9 cellular contexts compared by ENCODE assay signal in genomic region chr13:60230593-60230992, GRCh38.
A peak's percentile ranks its signal among the peaks of the same experiment; 100 is the strongest.
DNase-seq lines count a peak whose midpoint lies in the region; ATAC-seq, FAIRE-seq and TF ChIP-seq lines count a peak whose summit lies in the region.
"Had no signal": no experiment of that assay in that cellular context is flagged by ENCODE, and none has a peak within 500 bp of the region (broad histone marks: within the 10 kb centered on the region; RNA-seq: fewer than 3 reads in every experiment).

No MANE protein-coding gene starts in this region.

- DNase-seq in NCI-H69 (lab: John Stamatoyannopoulos, UW) (peak; percentile 30), left lung (no peak), kidney (no peak), upper lobe of right lung (no peak)
- no peak for DNase-seq in stimulated activated CD4-positive, alpha-beta T cell treated with anti-CD3 and anti-CD28 coated beads, Interleukin-15, amount 100 ng/mL, for 24 hours
- DNase-seq in activated CD4-positive, CD25-positive, alpha-beta regulatory T cell treated with anti-CD3 and anti-CD28 coated beads, Interleukin-2, amount 50 U/mL, for 72 hours, result no peak

- FAIRE-seq in kidney (lab: Jason Lieb, UNC), result no peak
- FAIRE-seq: colon had no signal

- no peak overlapping the region for H3K27ac ChIP-seq in left lung
- no peak overlapping the region for H3K27ac ChIP-seq in kidney (ENCODE audit: low read depth in 2 of 2, low read length in 2 of 2)
- H3K27ac ChIP-seq in upper lobe of right lung, result no peak overlapping the region

- no peaks in the 10 kb centered on the region for H3K4me1 ChIP-seq in left lung
- H3K4me1 ChIP-seq in kidney (ENCODE audit: control insufficient read depth in 1 of 2, insufficient read depth in 1 of 2, low read depth in 1 of 2, low read length in 2 of 2), result no peaks in the 10 kb centered on the region
- H3K4me1 ChIP-seq in upper lobe of right lung, result no peaks in the 10 kb centered on the region

- ATAC-seq in GM18508 (IDR thresholded peaks at IDR 0.05; ENCODE audit: insufficient read depth, unreplicated experiment), result peak; percentile 60
- peak; percentile 85 for ATAC-seq in HG02571 (IDR thresholded peaks at IDR 0.05; ENCODE audit: unreplicated experiment)
- ATAC-seq in left lung, result peak; percentile 63
- ATAC-seq in upper lobe of right lung, result no peak

- no peak overlapping the region for H3K4me3 ChIP-seq in left lung
- H3K4me3 ChIP-seq in kidney (ENCODE audit: low read length in 2 of 2), result no peak overlapping the region
- no peak overlapping the region for H3K4me3 ChIP-seq in upper lobe of right lung

- H3K27me3 ChIP-seq in left lung, result no peaks in the 10 kb centered on the region
- H3K27me3 ChIP-seq in upper lobe of right lung, result no peaks in the 10 kb centered on the region

- no peaks in the 10 kb centered on the region for H3K9me3 ChIP-seq in left lung
- H3K9me3 ChIP-seq in kidney (ENCODE audit: control insufficient read depth in 1 of 2, low read length in 2 of 2), result no peaks in the 10 kb centered on the region
- no peaks in the 10 kb centered on the region for H3K9me3 ChIP-seq in upper lobe of right lung

- no peak overlapping the region for H3K9ac ChIP-seq in kidney (ENCODE audit: low read length in 2 of 2)

- H3K36me3 ChIP-seq in left lung (no peaks in the 10 kb centered on the region), kidney (ENCODE audit: control insufficient read depth in 1 of 2, insufficient read depth in 2 of 2, low read length in 2 of 2) (no peaks in the 10 kb centered on the region), upper lobe of right lung (no peaks in the 10 kb centered on the region)

- intact Hi-C loops in left lung (cut with DNase I), result no loop called here
- intact Hi-C loops in kidney (cut with DNase I), result no loop called here
- intact Hi-C loops in upper lobe of right lung (cut with DNase I), result no loop called here

- TF ChIP-seq CTCF in left lung (IDR thresholded peaks at IDR 0.05) (no peak), kidney (IDR thresholded peaks at IDR 0.05; ENCODE audit: borderline replicate concordance, extremely low read depth, insufficient read depth) (no peak), upper lobe of right lung (IDR thresholded peaks at IDR 0.05) (no peak)
